Comparison of ENCODE assay signal across 6 cellular contexts in the genomic region with DNA sequence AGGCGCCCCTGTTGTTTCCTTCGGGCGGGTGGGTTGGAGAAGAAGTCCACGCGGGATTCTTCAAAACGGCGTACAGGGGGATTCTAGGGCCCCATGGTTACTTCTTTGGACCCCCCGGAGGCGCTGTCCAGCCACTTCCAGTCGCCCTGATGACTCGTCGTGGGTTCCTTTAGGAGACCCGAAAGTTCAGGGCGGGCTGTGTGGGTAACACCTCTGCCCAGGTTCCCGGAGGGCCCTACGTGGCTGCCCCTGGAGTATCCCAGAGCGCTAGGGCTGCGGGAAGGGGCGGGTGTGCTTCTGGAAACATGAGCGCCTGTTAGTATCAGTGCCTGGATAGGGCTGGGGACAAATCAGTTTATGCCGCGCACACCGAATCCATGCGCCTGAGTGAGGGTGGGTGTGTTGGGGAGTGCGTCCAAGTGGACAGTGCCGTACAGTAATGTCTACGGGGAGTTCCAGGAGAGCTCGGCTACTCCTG. TPM values are rescaled to one million over a fixed set of nuclear protein-coding genes. Genes with fewer than 3 reads are reported as not detected.
A peak's percentile ranks its signal among the peaks of the same experiment; 100 is the strongest.
DNase-seq lines count a peak whose midpoint lies in the region; ATAC-seq and FAIRE-seq lines count a peak whose summit lies in the region.

No MANE protein-coding gene starts in this region.

- no peak for FAIRE-seq in HTR-8/SVneo (lab: Jason Lieb, UNC)

- intact Hi-C loops in Right ventricle myocardium inferior (cut with DNase I) (loop anchor here (1.0 kb wide), 2 partner anchors 190 to 229 kb away; no protein-coding TSS in a partner anchor), cardiac septum (cut with DNase I) (loop anchor here (1.0 to 2.0 kb wide), 2 partner anchors 190 to 228 kb away; no protein-coding TSS in a partner anchor)

- DNase-seq in Right ventricle myocardium inferior (ENCODE audit: missing footprints) (no peak), cardiac septum (ENCODE audit: low spot score) (no peak), lung microvascular endothelial cell (ENCODE audit: low read depth in 2 of 2) (peak; percentile 60 to 68), HTR-8/SVneo (ENCODE audit: insufficient read length, low spot score) (no peak)
- DNase-seq in activated gamma-delta T cell treated with anti-CD3 and anti-CD28 coated beads, Interleukin-2, amount 50 U/mL, for 16 hours (ENCODE audit: low read depth), result peak; percentile 24

- ATAC-seq in Right ventricle myocardium inferior (peak; percentile 16), GM19395 (IDR thresholded peaks at IDR 0.05; ENCODE audit: unreplicated experiment) (no peak)

RNA-seq across cellular contexts. Expression of a gene that starts 0.6 kb away (rescaled TPM):
- total RNA-seq in Right ventricle myocardium inferior, result 22.7 TPM
- total RNA-seq in cardiac septum, result 15.0 TPM
- total RNA-seq in lung microvascular endothelial cell, result 32.0 and 50.4 TPM in 2 replicates

RNA-seq across cellular contexts. Expression of a gene that starts 12.5 kb away (rescaled TPM):
- total RNA-seq in Right ventricle myocardium inferior (14.3 TPM), cardiac septum (19.8 TPM), lung microvascular endothelial cell (48.2 and 49.5 TPM in 2 replicates)

RNA-seq across cellular contexts. Expression of a gene that starts 24.3 kb away (rescaled TPM):
- 24.1 TPM for total RNA-seq in Right ventricle myocardium inferior
- 28.8 TPM for total RNA-seq in cardiac septum
- total RNA-seq in lung microvascular endothelial cell, result 8.5 and 14.3 TPM in 2 replicates

RNA-seq across cellular contexts. Expression of a gene that starts 29.2 kb away (rescaled TPM):
- total RNA-seq in Right ventricle myocardium inferior (3.2 TPM), cardiac septum (0.32 TPM), lung microvascular endothelial cell (0.22 and 0.40 TPM in 2 replicates)

Comparison
In these comparisons a context has a peak if more than half of its experiments do, and no peak if none do; other contexts are left out.
1. DNase-seq: peak in activated gamma-delta T cell treated with anti-CD3 and anti-CD28 coated beads, Interleukin-2, amount 50 U/mL, for 16 hours (single experiment) and lung microvascular endothelial cell (2 of 2); none in Right ventricle myocardium inferior (single experiment), cardiac septum (single experiment) and HTR-8/SVneo (single experiment).